In the genomic region with DNA sequence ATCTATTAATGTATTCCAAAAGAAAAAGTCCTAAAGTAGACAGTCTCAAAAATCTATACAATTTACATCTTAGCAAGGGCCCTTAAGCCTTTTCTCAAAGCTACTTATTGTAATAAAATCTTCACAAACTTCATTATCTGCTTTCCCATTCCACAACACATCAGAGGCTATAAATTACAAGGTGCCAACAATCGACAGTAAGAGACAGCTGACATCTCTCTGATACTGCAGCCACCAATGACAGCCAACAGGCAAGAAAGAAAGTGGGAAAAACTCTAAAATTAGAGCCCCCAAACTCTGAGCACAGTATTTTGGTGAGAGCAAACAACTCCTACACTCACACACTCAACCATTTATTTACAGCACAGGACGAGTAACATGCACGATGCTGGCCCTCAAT, we compare ENCODE assay signal across 1 cellular context.
TF ChIP-seq lines count a peak whose summit lies in the region.

No MANE protein-coding gene starts in this region.

TF ChIP-seq in endothelial cell of umbilical vein, 7 proteins besides CTCF, POLR2A, EP300 and RAD21 (continued from another document):
- TF ChIP-seq MYC (IDR thresholded peaks at IDR 0.05; ENCODE audit: low read depth, low read length) (no peak), EZH2 (IDR thresholded peaks at IDR 0.05; ENCODE audit: borderline replicate concordance, low read depth, low read length, severe bottlenecking) (no peak), JUN (IDR thresholded peaks at IDR 0.05; ENCODE audit: borderline replicate concordance, insufficient read depth, insufficient read length, low read depth) (no peak)
